Comparison of ENCODE assay signal across 17 cellular contexts in genomic region chr10:100985336-100985735, GRCh38. TPM values are rescaled to one million over a fixed set of nuclear protein-coding genes. Genes with fewer than 3 reads are reported as not detected.
DNase-seq lines count a peak whose midpoint lies in the region; ATAC-seq and TF ChIP-seq lines count a peak whose summit lies in the region.
"Had no signal": no experiment of that assay in that cellular context is flagged by ENCODE, and none has a peak within 500 bp of the region (broad histone marks: within the 10 kb centered on the region; RNA-seq: fewer than 3 reads in every experiment).

No MANE protein-coding gene starts in this region.

- H3F3A ChIP-seq in PC-3 (ENCODE audit: low read length, unreplicated experiment), result no peaks in the 10 kb centered on the region

- no peak overlapping the region for H3K23ac ChIP-seq in H9 (ENCODE audit: insufficient read length, low read depth, low read length)

- H2BK12ac ChIP-seq in H9 (ENCODE audit: insufficient read length, low read depth, low read length), result no peak overlapping the region

- no peak overlapping the region for H2BK120ac ChIP-seq in H9 (ENCODE audit: low read depth, low read length, poor library complexity, severe bottlenecking)

- ATAC-seq in CD4-positive, CD25-positive, alpha-beta regulatory T cell (ENCODE audit: low read depth in 2 of 2), result no peak
- ATAC-seq in GM18520 (IDR thresholded peaks at IDR 0.05; ENCODE audit: unreplicated experiment), result no peak
- ATAC-seq in PC-3, result no peak
- ATAC-seq: Panc1 had no signal

- peaks cover 22% of the 10 kb centered on the region for H3K36me3 ChIP-seq in CD4-positive, CD25-positive, alpha-beta regulatory T cell (ENCODE audit: control insufficient read depth, insufficient read depth, low read length)
- peaks cover 8% of the 10 kb centered on the region; the same call in 1 of the 2 replicates for H3K36me3 ChIP-seq in PC-3 (ENCODE audit: low read depth, low read length)

- H3K9me2 ChIP-seq in PC-3 (replicated peaks; ENCODE audit: low read length), result no peaks in the 10 kb centered on the region

- no peak overlapping the region for H4K8ac ChIP-seq in H9 (replicated peaks; ENCODE audit: insufficient read length, low read depth, low read length)

- peaks cover 23% of the 10 kb centered on the region for H3K36me3 Mint-ChIP-seq in CD4-positive, CD25-positive, alpha-beta regulatory T cell
- H3K36me3 Mint-ChIP-seq in H9 (ENCODE audit: insufficient read depth in 1 of 3, low read depth in 3 of 3) (peaks cover 16 to 40% (median 36%) of the 10 kb centered on the region in 3 experiments; a peak in 6 of 7 replicates), chondrocyte (ENCODE audit: low read depth) (peaks cover 5% of the 10 kb centered on the region), nephron (ENCODE audit: low read depth) (peaks cover 31% of the 10 kb centered on the region)

- no peaks in the 10 kb centered on the region for H4K20me1 ChIP-seq in H9 (ENCODE audit: control insufficient read depth, insufficient read depth, insufficient read length)
- peaks cover 12% of the 10 kb centered on the region for H4K20me1 ChIP-seq in PC-3 (ENCODE audit: low read length)

- POLR2A ChIA-PET in PC-3 (lab: Charles Lee; ENCODE audit: unreplicated experiment), result no interaction called here

- peak overlapping the region; percentile 35 to 97 (median 70) for H3K4me3 Mint-ChIP-seq in CD4-positive, CD25-positive, alpha-beta regulatory T cell
- peak overlapping the region; percentile 96 to 98; a peak in 3 of 5 replicates for H3K4me3 Mint-ChIP-seq in H9
- H3K4me3 Mint-ChIP-seq in chondrocyte (ENCODE audit: unreplicated experiment), result no peak overlapping the region
- H3K4me3 Mint-ChIP-seq in nephron, result peak overlapping the region; percentile 91 to 94 (median 93)

- no peak for DNase-seq in CD4-positive, CD25-positive, alpha-beta regulatory T cell
- DNase-seq in H9, result no peak
- DNase-seq in chondrocyte (ENCODE audit: low spot score), result peak; percentile 53
- no peak for DNase-seq in KBM-7
- DNase-seq in AG20443 (ENCODE audit: low spot score), result no peak
- DNase-seq in PC-3, result no peak
- DNase-seq: NCI-H146; small intestine; stimulated activated naive CD4-positive, alpha-beta T cell had no signal

- H3K27ac ChIP-seq in CD4-positive, CD25-positive, alpha-beta regulatory T cell (ENCODE audit: insufficient read depth, low read length, poor library complexity, severe bottlenecking), result no peak overlapping the region
- H3K27ac ChIP-seq in H9 (ENCODE audit: insufficient read length, low read depth, low read length) (no peak overlapping the region), PC-3 (ENCODE audit: low read length) (no peak overlapping the region)
- H3K27ac ChIP-seq: adrenal gland; BLaER1 treated with 17β-estradiol and CSF1 and Interleukin-3, amounts not matched to agents 10 nM and 100 nM; epithelial cell of prostate; HL-60 had no signal

- H3K27me3 ChIP-seq in CD4-positive, CD25-positive, alpha-beta regulatory T cell (ENCODE audit: control insufficient read depth, insufficient read depth, low read length), result no peaks in the 10 kb centered on the region
- no peaks in the 10 kb centered on the region for H3K27me3 ChIP-seq in H9 (ENCODE audit: insufficient read depth, low read length)
- no peaks in the 10 kb centered on the region for H3K27me3 ChIP-seq in PC-3 (ENCODE audit: low read length)
- H3K27me3 ChIP-seq: adrenal gland; BLaER1 treated with 17β-estradiol and CSF1 and Interleukin-3, amounts not matched to agents 10 nM and 100 nM had no signal

- H3K9me3 Mint-ChIP-seq in CD4-positive, CD25-positive, alpha-beta regulatory T cell, result no peaks in the 10 kb centered on the region
- peaks cover 0 to 2% of the 10 kb centered on the region in 2 experiments; a peak in 3 of 5 replicates for H3K9me3 Mint-ChIP-seq in H9
- H3K9me3 Mint-ChIP-seq in chondrocyte (ENCODE audit: low read depth), result no peaks in the 10 kb centered on the region
- H3K9me3 Mint-ChIP-seq in nephron, result no peaks in the 10 kb centered on the region
- H3K9me3 Mint-ChIP-seq: memory B cell had no signal

- no peak for TF ChIP-seq CTCF in H9 (conservative IDR thresholded peaks at IDR 0.05)
- no peak for TF ChIP-seq CTCF in chondrocyte (IDR thresholded peaks at IDR 0.05)
- no peak for TF ChIP-seq CTCF in nephron (IDR thresholded peaks at IDR 0.05; ENCODE audit: unreplicated experiment in 3 of 3)
- TF ChIP-seq CTCF in PC-3 (conservative IDR thresholded peaks at IDR 0.05; ENCODE audit: low read depth, low read length), result no peak

- CTCF ChIA-PET in PC-3 (lab: Charles Lee), result interaction anchor here (0.6 kb wide), 1 partner anchor 58 kb away, joined by 3 read pairs; no protein-coding TSS in a partner anchor

- no peaks in the 10 kb centered on the region for H3K27me3 Mint-ChIP-seq in CD4-positive, CD25-positive, alpha-beta regulatory T cell
- H3K27me3 Mint-ChIP-seq in H9 (ENCODE audit: low read depth) (no peaks in the 10 kb centered on the region), chondrocyte (ENCODE audit: low read depth) (no peaks in the 10 kb centered on the region), nephron (ENCODE audit: low read depth) (no peaks in the 10 kb centered on the region)
- H3K27me3 Mint-ChIP-seq: memory B cell had no signal

- in situ Hi-C loops in KBM-7 (cut with MboI; ENCODE audit: low pct_unique_long_range_greater_than_20kb, low sequenced_read_pairs), result no loop called here

- H3K4me1 ChIP-seq in CD4-positive, CD25-positive, alpha-beta regulatory T cell (ENCODE audit: control insufficient read depth, insufficient read depth, low read length, poor library complexity, severe bottlenecking), result peaks cover 24% of the 10 kb centered on the region
- H3K4me1 ChIP-seq in H9 (ENCODE audit: insufficient read depth, low read length), result no peaks in the 10 kb centered on the region; the same call in 1 of the 2 replicates
- H3K4me1 ChIP-seq in PC-3 (ENCODE audit: insufficient read depth, low read length), result peaks cover 25% of the 10 kb centered on the region

- no peak overlapping the region for H3T11ph ChIP-seq in H9 (ENCODE audit: low read length)

- no CpG with 5 or more reads among the region's 5 CpGs for whole genome bisulfite sequencing in H9 (ENCODE audit: extremely low coverage, insufficient read length, low lambda C conversion rate)

- no peak overlapping the region for H3K4ac ChIP-seq in H9 (ENCODE audit: low read depth, low read length)

- no TSS peak for BruUV-seq in PC-3 (replicated peaks; lab: Mats Ljungman, UMichigan)

- H2BK5ac ChIP-seq in H9 (ENCODE audit: insufficient read length, low read length), result no peak overlapping the region

- intact Hi-C loops in PC-3 (cut with micrococcal nuclease), result no loop called here

- peaks cover 15% of the 10 kb centered on the region; the same call in 1 of the 2 replicates for H3K79me2 ChIP-seq in H9 (ENCODE audit: insufficient read depth, low read length)
- H3K79me2 ChIP-seq in PC-3 (ENCODE audit: low read length), result peaks cover 47% of the 10 kb centered on the region

- H2BK20ac ChIP-seq in H9 (ENCODE audit: low read depth, low read length, poor library complexity, severe bottlenecking), result no peak overlapping the region

- H3K27ac Mint-ChIP-seq in CD4-positive, CD25-positive, alpha-beta regulatory T cell, result peak overlapping the region in 1 of 3 donors; percentile 15
- H3K27ac Mint-ChIP-seq in H9 (no peak overlapping the region), chondrocyte (ENCODE audit: unreplicated experiment) (no peak overlapping the region), nephron (peak overlapping the region in 1 of 3 experiments; percentile 72)
- H3K27ac Mint-ChIP-seq: memory B cell had no signal

- H2AFZ ChIP-seq in H9 (ENCODE audit: low read length) (no peak overlapping the region), PC-3 (ENCODE audit: low read length) (no peak overlapping the region)

- peaks cover 0 to 58% (median 29%) of the 10 kb centered on the region in 4 donors for H3K4me1 Mint-ChIP-seq in CD4-positive, CD25-positive, alpha-beta regulatory T cell
- H3K4me1 Mint-ChIP-seq in H9 (peaks cover 9 to 16% of the 10 kb centered on the region in 2 experiments), chondrocyte (ENCODE audit: low read depth) (peaks cover 27% of the 10 kb centered on the region), nephron (peaks cover 12% of the 10 kb centered on the region)

- no peak overlapping the region for H3K4me3 ChIP-seq in CD4-positive, CD25-positive, alpha-beta regulatory T cell (ENCODE audit: low read depth, low read length)
- no peak overlapping the region for H3K4me3 ChIP-seq in PC-3 (ENCODE audit: low read length)
- H3K4me3 ChIP-seq: adrenal gland had no signal

- no peak overlapping the region for H2AK5ac ChIP-seq in H9 (ENCODE audit: insufficient read length, low read length)

- H3K79me1 ChIP-seq in H9 (ENCODE audit: insufficient read depth, low read depth, low read length, poor library complexity, severe bottlenecking), result peaks cover 14% of the 10 kb centered on the region

- H3K4me2 ChIP-seq in H9 (ENCODE audit: insufficient read depth, insufficient read length, low read length) (no peak overlapping the region), PC-3 (ENCODE audit: low read length) (no peak overlapping the region)

- H3K9me3 ChIP-seq in CD4-positive, CD25-positive, alpha-beta regulatory T cell (ENCODE audit: control insufficient read depth in 2 of 2, low read length in 2 of 2), result no peaks in the 10 kb centered on the region
- H3K9me3 ChIP-seq in H9 (ENCODE audit: control insufficient read depth, low read depth, low read length) (no peaks in the 10 kb centered on the region), PC-3 (ENCODE audit: low read length) (no peaks in the 10 kb centered on the region)
- H3K9me3 ChIP-seq: adrenal gland; BLaER1 treated with 17β-estradiol and CSF1 and Interleukin-3, amounts not matched to agents 10 nM and 100 nM had no signal

- H4K5ac ChIP-seq in H9 (ENCODE audit: insufficient read length, low read depth, low read length), result no peak overlapping the region

- H3K9ac ChIP-seq in H9 (ENCODE audit: extremely low read depth, insufficient read length, low read length) (no peak overlapping the region), PC-3 (ENCODE audit: low read length) (no peak overlapping the region)

- no peak overlapping the region for H3K18ac ChIP-seq in H9 (ENCODE audit: insufficient read length, low read depth, low read length)

- H4K91ac ChIP-seq in H9 (ENCODE audit: insufficient read length, low read depth, low read length), result no peak overlapping the region

- no peak overlapping the region for H3K56ac ChIP-seq in H9 (ENCODE audit: insufficient read length, low read depth, low read length)

- peaks cover 8% of the 10 kb centered on the region for H3K23me2 ChIP-seq in H9 (ENCODE audit: insufficient read length, low read depth, low read length, poor library complexity, severe bottlenecking)

- no peak overlapping the region for H3K14ac ChIP-seq in H9 (ENCODE audit: insufficient read depth, low read length)

- no peak overlapping the region for H2BK15ac ChIP-seq in H9 (ENCODE audit: low read depth, low read length)

RNA-seq across cellular contexts. Expression of gene MRPL43, which starts 2.0 kb away (rescaled TPM):
- 40.2 TPM for total RNA-seq in CD4-positive, CD25-positive, alpha-beta regulatory T cell
- polyA plus RNA-seq in CD4-positive, CD25-positive, alpha-beta regulatory T cell, result 100 to 1,000 TPM; 135 to 148 (median 137) TPM
- total RNA-seq in H9 (2021) (70.3 and 71.0 TPM in 2 replicates), chondrocyte (54.0 to 74.1 TPM (median 57.3 TPM) in 3 replicates), PC-3 (2014; rRNA removed) (81.0 and 90.5 TPM in 2 replicates)

RNA-seq across cellular contexts. Expression of gene TWNK, which starts 2.0 kb away (rescaled TPM):
- total RNA-seq in CD4-positive, CD25-positive, alpha-beta regulatory T cell, result 3.4 TPM
- 10 to 100 TPM in 1 of 4 donors, 1 to 10 TPM in 3; 3.8 to 12.8 (median 6.7) TPM for polyA plus RNA-seq in CD4-positive, CD25-positive, alpha-beta regulatory T cell
- total RNA-seq in H9 (2021) (38.7 and 41.7 TPM in 2 replicates), chondrocyte (4.8 to 6.6 TPM (median 5.4 TPM) in 3 replicates), PC-3 (2014; rRNA removed) (7.5 and 8.0 TPM in 2 replicates)

RNA-seq across cellular contexts. Expression of gene LZTS2, which starts 14.3 kb away (rescaled TPM):
- total RNA-seq in CD4-positive, CD25-positive, alpha-beta regulatory T cell, result 19.3 TPM
- 10 to 100 TPM; 11.0 to 16.4 (median 12.3) TPM for polyA plus RNA-seq in CD4-positive, CD25-positive, alpha-beta regulatory T cell
- 69.1 and 71.3 TPM in 2 replicates for total RNA-seq in H9 (2021)
- total RNA-seq in chondrocyte, result 58.9 to 80.7 TPM (median 79.4 TPM) in 3 replicates
- total RNA-seq in PC-3 (2014; rRNA removed), result 58.3 and 67.2 TPM in 2 replicates

RNA-seq across cellular contexts. Expression of gene SEMA4G, which starts 16.0 kb away (rescaled TPM):
- total RNA-seq in CD4-positive, CD25-positive, alpha-beta regulatory T cell, result 1.1 TPM
- polyA plus RNA-seq in CD4-positive, CD25-positive, alpha-beta regulatory T cell, result under 1 TPM in 1 of 4 donors, not detected in 3; 0.61 TPM
- total RNA-seq in H9 (2021) (8.1 and 8.5 TPM in 2 replicates), chondrocyte (4.8 to 8.0 TPM (median 7.9 TPM) in 3 replicates), PC-3 (2014; rRNA removed) (2.6 TPM in 2 replicates)

RNA-seq across cellular contexts. Expression of gene PDZD7, which starts 45.6 kb away (rescaled TPM):
- 3.5 TPM for total RNA-seq in CD4-positive, CD25-positive, alpha-beta regulatory T cell
- polyA plus RNA-seq in CD4-positive, CD25-positive, alpha-beta regulatory T cell, result 1 to 10 TPM in 1 of 4 donors, under 1 TPM in 3; 0.59 to 1.1 (median 0.70) TPM
- total RNA-seq in H9 (2021), result 1.7 and 2.0 TPM in 2 replicates
- total RNA-seq in chondrocyte, result 1.4 to 1.8 TPM (median 1.7 TPM) in 3 replicates
- total RNA-seq in PC-3 (2014; rRNA removed), result 2.5 and 2.8 TPM in 2 replicates
